Comparison of ENCODE assay signal across 1 cellular context in genomic region chr11:95230054-95231034, GRCh38.
TF ChIP-seq lines count a peak whose summit lies in the region.

No MANE protein-coding gene starts in this region.

TF ChIP-seq in HEK293, 187 proteins besides CTCF, POLR2A, EP300 and RAD21 (continued from another document):
- TF ChIP-seq KLF9 (tag by site-specific recombination; IDR thresholded peaks at IDR 0.05; ENCODE audit: low read depth) (peak; percentile 61), REST (tag by site-specific recombination; IDR thresholded peaks at IDR 0.05) (no peak), SP3 (tag by site-specific recombination; IDR thresholded peaks at IDR 0.05) (no peak; the same call in 1 of the 2 replicates), ZNF600 (tag by site-specific recombination; IDR thresholded peaks at IDR 0.05) (peak; percentile 69; the same call in 1 of the 2 replicates), ZBTB20 (tag by site-specific recombination; IDR thresholded peaks at IDR 0.05) (peak; percentile 89), ZNF785 (tag by site-specific recombination; IDR thresholded peaks at IDR 0.05) (no peak), ZEB2 (tag by site-specific recombination; IDR thresholded peaks at IDR 0.05) (peak; percentile 61; the same call in 1 of the 2 replicates), INSM2 (tag by site-specific recombination; IDR thresholded peaks at IDR 0.05) (no peak), ZBTB17 (tag by site-specific recombination; IDR thresholded peaks at IDR 0.05) (peak; percentile 93)
